8 cellular contexts compared by ENCODE assay signal in the genomic region with DNA sequence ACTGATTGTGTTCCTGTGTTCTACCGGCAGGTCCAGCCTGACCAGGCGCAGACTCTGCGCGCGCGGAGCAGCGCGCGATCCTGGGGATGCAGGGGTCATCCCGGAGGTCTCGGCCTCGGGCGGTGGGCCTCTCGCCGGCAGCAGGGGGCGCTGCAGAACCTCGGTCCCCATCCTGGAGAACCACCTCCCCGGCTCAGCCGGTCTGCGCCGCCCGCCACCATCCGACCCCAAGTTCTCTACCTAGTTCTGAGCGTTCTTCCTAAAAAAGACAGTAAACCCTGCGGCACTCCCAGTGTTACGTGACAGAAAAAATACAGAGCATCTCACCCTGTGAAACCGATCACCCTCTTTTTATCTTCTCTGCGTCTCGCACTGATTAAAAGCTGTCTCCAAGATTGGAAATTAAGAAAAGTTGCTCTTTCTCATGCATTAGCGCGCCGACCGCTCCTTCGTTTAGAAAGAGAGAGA. TPM values are rescaled to one million over a fixed set of nuclear protein-coding genes. Genes with fewer than 3 reads are reported as not detected.
DNase-seq lines count a peak whose midpoint lies in the region; ATAC-seq and TF ChIP-seq lines count a peak whose summit lies in the region.

No MANE protein-coding gene starts in this region.

- ATAC-seq in GM19023 (IDR thresholded peaks at IDR 0.05; ENCODE audit: unreplicated experiment) = peak; percentile 84
- ATAC-seq in HG03196 (IDR thresholded peaks at IDR 0.05; ENCODE audit: unreplicated experiment) = peak; percentile 90

- no peaks in the 10 kb centered on the region for H3K79me2 ChIP-seq in osteoblast (ENCODE audit: insufficient read depth, low read length)

- no peaks in the 10 kb centered on the region for H3K36me3 ChIP-seq in BE2C
- no peaks in the 10 kb centered on the region for H3K36me3 ChIP-seq in osteoblast (ENCODE audit: insufficient read depth, low read length)
- no peaks in the 10 kb centered on the region for H3K36me3 ChIP-seq in testis (ENCODE audit: low read depth, missing control alignments)

- intact Hi-C loops in head of caudate nucleus (cut with DNase I) = no loop called here
- intact Hi-C loops in testis (cut with DNase I; ENCODE audit: low total_unique reads) = no loop called here

- DNase-seq in BE2C (peak; percentile 84), RPMI8226 (peak; percentile 50), activated gamma-delta T cell treated with Interleukin-2 at 50 U/mL for 16 hours (peak; percentile 78), head of caudate nucleus (peak; percentile 62 to 93 (median 82)), osteoblast (ENCODE audit: insufficient read length, low spot score, missing footprints) (peak; percentile 98), testis (peak; percentile 87)

- TF ChIP-seq CTCF in BE2C (IDR thresholded peaks at IDR 0.05; ENCODE audit: low read depth, low read length) (peak; percentile 74), osteoblast (IDR thresholded peaks at IDR 0.05; ENCODE audit: extremely low read depth, low read depth, low read length) (peak; percentile 66), testis (IDR thresholded peaks at IDR 0.05) (peak; percentile 55 to 79 (median 57))

- H3K4me1 ChIP-seq in BE2C = 0 out of 2 replicates have a peak, but pooled peaks cover 3% of the 10 kb centered on the region
- peaks cover 8% of the 10 kb centered on the region for H3K4me1 ChIP-seq in osteoblast (ENCODE audit: insufficient read depth, low read length)
- no peaks in the 10 kb centered on the region for H3K4me1 ChIP-seq in testis

- peak overlapping the region; percentile 98 for H3K4me2 ChIP-seq in osteoblast (ENCODE audit: insufficient read depth, low read length)

- no peak for TF ChIP-seq POLR2A in testis (IDR thresholded peaks at IDR 0.05)

- H3K27me3 ChIP-seq in BE2C (peaks cover 61% of the 10 kb centered on the region), osteoblast (ENCODE audit: insufficient read depth, low read length) (peaks cover 51% of the 10 kb centered on the region), testis (no peaks in the 10 kb centered on the region)

- peak overlapping the region; percentile 50 for H3K4me3 ChIP-seq in BE2C (ENCODE audit: low read depth, low read length)
- peak overlapping the region; percentile 73 for H3K4me3 ChIP-seq in osteoblast (ENCODE audit: insufficient read depth, low read length)
- peak overlapping the region; percentile 53 to 54 for H3K4me3 ChIP-seq in testis

- peak overlapping the region; percentile 91 for H2AFZ ChIP-seq in osteoblast (ENCODE audit: low read length)

- H3K9me3 ChIP-seq in BE2C = no peaks in the 10 kb centered on the region
- no peaks in the 10 kb centered on the region for H3K9me3 ChIP-seq in osteoblast (ENCODE audit: low read depth, low read length)
- no peaks in the 10 kb centered on the region for H3K9me3 ChIP-seq in testis

- WGBS in testis, 2 donors = 0 to 3% methylated on average over 24 to 34 of the region's 34 CpGs

- H4K20me1 ChIP-seq in osteoblast (ENCODE audit: insufficient read depth, low read length) = no peaks in the 10 kb centered on the region

- H3K27ac ChIP-seq in osteoblast (ENCODE audit: low read depth, low read length) (no peak overlapping the region), testis (no peak overlapping the region)

RNA-seq across cellular contexts. Expression of gene TRPC3, which starts 1.6 kb away (rescaled TPM):
- polyA plus RNA-seq in BE2C (2012; ENCODE audit: insufficient read depth, insufficient read length, low read depth) = not detected
- total RNA-seq in osteoblast (under 0.01 and 0.29 TPM in 2 replicates), testis (1 to 10 TPM; 1.9 to 3.7 TPM)
- polyA plus RNA-seq in testis (ENCODE audit: insufficient read depth, low read depth, low replicate concordance) = 0.57 TPM
